ENCODE assay signal across 16 cellular contexts in genomic region chr2:56449449-56449860, GRCh38.
DNase-seq lines count a peak whose midpoint lies in the region; ATAC-seq and TF ChIP-seq lines count a peak whose summit lies in the region.
"Had no signal": no experiment of that assay in that cellular context is flagged by ENCODE, and none has a peak within 500 bp of the region (broad histone marks: within the 10 kb centered on the region; RNA-seq: fewer than 3 reads in every experiment).

No MANE protein-coding gene starts in this region.

- peak; percentile 32 for DNase-seq in HT-29 (ENCODE audit: low spot score)
- peak; percentile 67 for DNase-seq in left kidney (ENCODE audit: low read depth, low spot score)
- DNase-seq in progenitor cell of endocrine pancreas (ENCODE audit: low spot score, unreplicated experiment) = no peak
- DNase-seq in NCI-H2029 treated with DMSO at 0.1 percent for 48 hours (lab: John Stamatoyannopoulos, UW) = no peak
- DNase-seq in GM10248 (ENCODE audit: extremely low spot score) = no peak
- DNase-seq in stimulated activated CD4-positive, alpha-beta T cell treated with anti-CD3 and anti-CD28 coated beads, Interleukin-4, amount 100 ng/mL, for 1 hour = no peak
- DNase-seq: activated CD8-positive, alpha-beta T cell treated with anti-CD3 and anti-CD28 coated beads, Interleukin-2, amount 10 ng/mL, durations not matched to agents 7 days and 5 days; C1 segment of cervical spinal cord; effector CD8-positive, alpha-beta T cell; immature natural killer cell; SIG-M5 had no signal

- peak overlapping the region; percentile 71 for H3K4me3 Mint-ChIP-seq in progenitor cell of endocrine pancreas (ENCODE audit: low read depth)
- H3K4me3 Mint-ChIP-seq: activated CD8-positive, alpha-beta T cell treated with anti-CD3 and anti-CD28 coated beads, Interleukin-2, amount 10 ng/mL, durations not matched to agents 7 days and 5 days; immature natural killer cell; neural crest cell; stimulated activated naive CD8-positive, alpha-beta T cell treated with anti-CD3 and anti-CD28 coated beads, Interleukin-15, Interleukin-2, amounts not matched to agents 100 ng/mL and 50 ng/mL, for 24 hours had no signal

- H3K9me3 Mint-ChIP-seq in progenitor cell of endocrine pancreas (ENCODE audit: low read depth) = peaks cover 8% of the 10 kb centered on the region

- no peaks in the 10 kb centered on the region for H3K36me3 Mint-ChIP-seq in progenitor cell of endocrine pancreas (ENCODE audit: insufficient read depth)
- H3K36me3 Mint-ChIP-seq: immature natural killer cell had no signal

- POLR2A ChIA-PET in GM10248 (lab: Yijun Ruan, JAX) = no interaction called here

- peak overlapping the region; percentile 94 for H3K27ac Mint-ChIP-seq in progenitor cell of endocrine pancreas
- H3K27ac Mint-ChIP-seq: activated CD8-positive, alpha-beta T cell treated with anti-CD3 and anti-CD28 coated beads, Interleukin-2, amount 10 ng/mL, durations not matched to agents 7 days and 5 days; immature natural killer cell; stimulated activated naive CD8-positive, alpha-beta T cell treated with anti-CD3 and anti-CD28 coated beads, Interleukin-15, Interleukin-2, amounts not matched to agents 100 ng/mL and 50 ng/mL, for 24 hours had no signal

- ATAC-seq in GM21447 (IDR thresholded peaks at IDR 0.05; ENCODE audit: unreplicated experiment) = no peak
- ATAC-seq: activated CD8-positive, alpha-beta T cell treated with anti-CD3 and anti-CD28 coated beads, Interleukin-2, amount 10 ng/mL, durations not matched to agents 7 days and 5 days had no signal

- H3K27me3 Mint-ChIP-seq in progenitor cell of endocrine pancreas = no peaks in the 10 kb centered on the region
- H3K27me3 Mint-ChIP-seq: stimulated activated naive CD8-positive, alpha-beta T cell treated with anti-CD3 and anti-CD28 coated beads, Interleukin-15, Interleukin-2, amounts not matched to agents 100 ng/mL and 50 ng/mL, for 24 hours had no signal

- TF ChIP-seq CTCF in VCaP (conservative IDR thresholded peaks at IDR 0.05) (no peak), progenitor cell of endocrine pancreas (IDR thresholded peaks at IDR 0.05; ENCODE audit: unreplicated experiment) (no peak), GM10248 (IDR thresholded peaks at IDR 0.05; ENCODE audit: control extremely low read depth, extremely low read depth, low read depth, missing control alignments) (no peak)

- peaks cover 30% of the 10 kb centered on the region for H3K4me1 Mint-ChIP-seq in progenitor cell of endocrine pancreas (ENCODE audit: low read depth)
- H3K4me1 Mint-ChIP-seq: immature natural killer cell, neural crest cell had no signal

- CTCF ChIA-PET in GM10248 (lab: Yijun Ruan, JAX) = interaction anchor here (0.8 to 2.1 kb wide), 5 partner anchors 9 to 988 kb away, joined by 3 to 5 read pairs (median 3); no protein-coding TSS in a partner anchor

- H3K27ac ChIP-seq in VCaP = peak overlapping the region; percentile 92
- H3K27ac ChIP-seq: HL-60 had no signal

Comparison
In these comparisons a context has a peak if more than half of its experiments do, and no peak if none do; other contexts are left out.
1. DNase-seq: peak in HT-29 (single experiment) and left kidney (single experiment); none in progenitor cell of endocrine pancreas (single experiment), NCI-H2029 treated with DMSO at 0.1 percent for 48 hours (single experiment), GM10248 (single experiment) and stimulated activated CD4-positive, alpha-beta T cell treated with anti-CD3 and anti-CD28 coated beads, Interleukin-4, amount 100 ng/mL, for 1 hour (single experiment).